12 cellular contexts compared by ENCODE assay signal in genomic region chr3:80733522-80734176, GRCh38.
DNase-seq lines count a peak whose midpoint lies in the region; ATAC-seq, FAIRE-seq and TF ChIP-seq lines count a peak whose summit lies in the region.
"Had no signal": no experiment of that assay in that cellular context is flagged by ENCODE, and none has a peak within 500 bp of the region (broad histone marks: within the 10 kb centered on the region; RNA-seq: fewer than 3 reads in every experiment).

No MANE protein-coding gene starts in this region.

- DNase-seq in DMS53 (lab: John Stamatoyannopoulos, UW) (peak; percentile 71), NB4 (ENCODE audit: low read depth) (peak; percentile 44), chondrocyte (ENCODE audit: low spot score) (no peak), mesendoderm (peak; percentile 31), left lung (no peak), RCC 7860 (ENCODE audit: low spot score) (no peak)
- DNase-seq: CD4-positive, alpha-beta T cell; NCI-H187 had no signal

- peaks cover 20% of the 10 kb centered on the region for H3K4me1 Mint-ChIP-seq in chondrocyte (ENCODE audit: low read depth)

- no peaks in the 10 kb centered on the region for H3K27me3 Mint-ChIP-seq in chondrocyte (ENCODE audit: low read depth)
- H3K27me3 Mint-ChIP-seq: CD4-positive, alpha-beta T cell; natural killer cell treated with Interleukin-12 subunit alpha and Interleukin-12 subunit beta and Interleukin-15 and Interleukin-18, amount 100 ng/mL, for 72 hours had no signal

- H3K56ac ChIP-seq in mesendoderm (ENCODE audit: low read length), result no peak overlapping the region

- no peak overlapping the region for H3K4ac ChIP-seq in mesendoderm (ENCODE audit: low read depth, low read length)

- FAIRE-seq in RCC 7860 (lab: Jason Lieb, UNC), result no peak
- FAIRE-seq: endometrium had no signal

- no peaks in the 10 kb centered on the region for H3K36me3 ChIP-seq in mesendoderm (ENCODE audit: control insufficient read depth, insufficient read depth, low read length)
- no peaks in the 10 kb centered on the region for H3K36me3 ChIP-seq in left lung

- no peak for TF ChIP-seq POLR2A in NB4 (IDR thresholded peaks at IDR 0.05; ENCODE audit: extremely low read depth, insufficient read length)

- H2BK5ac ChIP-seq in mesendoderm (ENCODE audit: low read length), result no peak overlapping the region

- H3K27ac Mint-ChIP-seq in chondrocyte (ENCODE audit: unreplicated experiment), result peak overlapping the region; percentile 66
- H3K27ac Mint-ChIP-seq: CD4-positive, alpha-beta T cell; natural killer cell treated with Interleukin-12 subunit alpha and Interleukin-12 subunit beta and Interleukin-15 and Interleukin-18, amount 100 ng/mL, for 72 hours had no signal

- no peak overlapping the region for H4K5ac ChIP-seq in mesendoderm (ENCODE audit: low read length)

- H3K4me1 ChIP-seq in mesendoderm (ENCODE audit: control insufficient read depth, low read depth, low read length), result no peaks in the 10 kb centered on the region
- no peaks in the 10 kb centered on the region for H3K4me1 ChIP-seq in left lung

- H3K4me2 ChIP-seq in mesendoderm (ENCODE audit: low read length), result no peak overlapping the region

- H3K4me3 Mint-ChIP-seq in chondrocyte (ENCODE audit: unreplicated experiment), result no peak overlapping the region
- H3K4me3 Mint-ChIP-seq: CD4-positive, alpha-beta T cell; natural killer cell treated with Interleukin-12 subunit alpha and Interleukin-12 subunit beta and Interleukin-15 and Interleukin-18, amount 100 ng/mL, for 72 hours had no signal

- no peaks in the 10 kb centered on the region for H3K79me1 ChIP-seq in mesendoderm (ENCODE audit: low read length)

- ATAC-seq in left lung (no peak), GM18517 (IDR thresholded peaks at IDR 0.05; ENCODE audit: unreplicated experiment) (no peak), HG03520 (IDR thresholded peaks at IDR 0.05; ENCODE audit: unreplicated experiment) (no peak)
- ATAC-seq: natural killer cell treated with Interleukin-12 subunit alpha and Interleukin-12 subunit beta and Interleukin-15 and Interleukin-18, amount 100 ng/mL, for 72 hours had no signal

- H3K27me3 ChIP-seq in mesendoderm (ENCODE audit: insufficient read depth, low read length, poor library complexity) (no peaks in the 10 kb centered on the region), left lung (no peaks in the 10 kb centered on the region)

- no peak overlapping the region for H4K8ac ChIP-seq in mesendoderm (ENCODE audit: low read depth, low read length)

- no peak overlapping the region for H2BK120ac ChIP-seq in mesendoderm (ENCODE audit: low read depth, low read length)

- H3K79me2 ChIP-seq in mesendoderm (ENCODE audit: control insufficient read depth, insufficient read depth, low read length), result no peaks in the 10 kb centered on the region

- intact Hi-C loops in left lung (cut with DNase I), result no loop called here

- no CpG with 5 or more reads among the region's 5 CpGs for WGBS in mesendoderm (ENCODE audit: extremely low coverage, insufficient coverage, low lambda C conversion rate)

- H3K9ac ChIP-seq in mesendoderm (ENCODE audit: low read length), result no peak overlapping the region

- H3K36me3 Mint-ChIP-seq in chondrocyte (ENCODE audit: low read depth), result no peaks in the 10 kb centered on the region

- H3K4me3 ChIP-seq in NB4 (ENCODE audit: low read depth, low read length) (no peak overlapping the region), mesendoderm (ENCODE audit: low read length) (no peak overlapping the region), left lung (no peak overlapping the region)

- no peak overlapping the region for H2AK5ac ChIP-seq in mesendoderm (ENCODE audit: low read length)

- H3K23ac ChIP-seq in mesendoderm (ENCODE audit: low read length), result no peak overlapping the region

- H3K9me3 ChIP-seq in left lung, result no peaks in the 10 kb centered on the region

- H3K27ac ChIP-seq in mesendoderm (ENCODE audit: low read depth, low read length) (no peak overlapping the region), left lung (no peak overlapping the region)

- H2BK15ac ChIP-seq in mesendoderm (replicated peaks; ENCODE audit: low read depth), result no peak overlapping the region

- H3K9me3 Mint-ChIP-seq in chondrocyte (ENCODE audit: low read depth), result no peaks in the 10 kb centered on the region

- H3K18ac ChIP-seq in mesendoderm (ENCODE audit: low read length), result no peak overlapping the region

- TF ChIP-seq CTCF in NB4 (IDR thresholded peaks at IDR 0.05; ENCODE audit: low read depth, low read length) (no peak), chondrocyte (IDR thresholded peaks at IDR 0.05) (no peak), left lung (IDR thresholded peaks at IDR 0.05) (no peak)

Comparison
In these comparisons a context has a peak if more than half of its experiments do, and no peak if none do; other contexts are left out.
1. DNase-seq: peak in DMS53 (single experiment), NB4 (single experiment) and mesendoderm (single experiment); none in chondrocyte (single experiment), left lung (0 of 2) and RCC 7860 (single experiment).